ENCODE assay signal across 1 cellular context in the genomic region with DNA sequence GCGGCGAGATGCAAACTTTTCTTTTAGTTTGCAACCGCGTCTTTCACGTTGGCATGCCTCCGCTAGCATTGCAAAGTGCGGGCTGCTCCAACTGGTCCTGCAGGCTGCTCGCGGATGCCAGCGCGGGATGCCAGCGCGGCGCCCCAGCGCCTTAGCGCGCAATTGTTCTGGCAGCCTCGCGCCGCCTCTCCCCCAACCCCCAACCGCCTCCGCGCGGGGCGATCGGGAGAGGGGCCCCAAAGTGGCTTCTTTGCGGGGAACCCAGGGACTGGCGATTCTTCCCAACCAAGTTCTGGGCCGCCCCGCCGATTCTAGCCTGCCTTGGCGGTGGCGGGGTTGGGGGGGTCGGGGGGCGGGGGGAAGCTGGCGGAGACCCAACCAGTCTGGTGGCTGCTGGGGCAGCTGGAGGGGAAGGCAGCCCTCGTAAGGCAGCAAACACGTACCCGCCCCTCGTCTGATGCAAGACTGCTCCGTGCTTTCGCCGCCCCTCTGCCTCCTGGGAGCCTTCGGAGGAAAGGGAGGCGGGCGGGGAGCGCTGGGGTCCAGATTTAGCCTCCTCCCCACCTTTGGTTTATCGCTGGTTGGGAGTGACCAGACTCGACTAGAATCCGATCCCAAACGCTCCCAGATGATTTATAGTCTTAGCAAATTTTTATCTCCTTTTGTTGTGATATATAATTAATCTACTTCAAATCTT.
TF ChIP-seq lines count a peak whose summit lies in the region.

No MANE protein-coding gene starts in this region.

TF ChIP-seq in K562, 482 proteins besides CTCF, POLR2A, EP300 and RAD21 (continued from another document and continues in another):
- TF ChIP-seq HNRNPL (IDR thresholded peaks at IDR 0.05; ENCODE audit: low read depth, low read length), result no peak
- TF ChIP-seq JUND (IDR thresholded peaks at IDR 0.05; ENCODE audit: borderline replicate concordance, low read depth, low read length), result peak; percentile 80
- TF ChIP-seq JUND (tag; IDR thresholded peaks at IDR 0.05; ENCODE audit: borderline replicate concordance, low read depth, low read length), result peak; percentile 25; the same call in 1 of the 3 replicates
- TF ChIP-seq, protein P1, sequence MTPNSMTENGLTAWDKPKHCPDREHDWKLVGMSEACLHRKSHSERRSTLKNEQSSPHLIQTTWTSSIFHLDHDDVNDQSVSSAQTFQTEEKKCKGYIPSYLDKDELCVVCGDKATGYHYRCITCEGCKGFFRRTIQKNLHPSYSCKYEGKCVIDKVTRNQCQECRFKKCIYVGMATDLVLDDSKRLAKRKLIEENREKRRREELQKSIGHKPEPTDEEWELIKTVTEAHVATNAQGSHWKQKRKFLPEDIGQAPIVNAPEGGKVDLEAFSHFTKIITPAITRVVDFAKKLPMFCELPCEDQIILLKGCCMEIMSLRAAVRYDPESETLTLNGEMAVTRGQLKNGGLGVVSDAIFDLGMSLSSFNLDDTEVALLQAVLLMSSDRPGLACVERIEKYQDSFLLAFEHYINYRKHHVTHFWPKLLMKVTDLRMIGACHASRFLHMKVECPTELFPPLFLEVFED (CRISPR knock-in tag; conservative IDR thresholded peaks at IDR 0.05), result no peak
- no peak for TF ChIP-seq SIN3B (IDR thresholded peaks at IDR 0.05; ENCODE audit: low read depth)
- TF ChIP-seq, protein P2, sequence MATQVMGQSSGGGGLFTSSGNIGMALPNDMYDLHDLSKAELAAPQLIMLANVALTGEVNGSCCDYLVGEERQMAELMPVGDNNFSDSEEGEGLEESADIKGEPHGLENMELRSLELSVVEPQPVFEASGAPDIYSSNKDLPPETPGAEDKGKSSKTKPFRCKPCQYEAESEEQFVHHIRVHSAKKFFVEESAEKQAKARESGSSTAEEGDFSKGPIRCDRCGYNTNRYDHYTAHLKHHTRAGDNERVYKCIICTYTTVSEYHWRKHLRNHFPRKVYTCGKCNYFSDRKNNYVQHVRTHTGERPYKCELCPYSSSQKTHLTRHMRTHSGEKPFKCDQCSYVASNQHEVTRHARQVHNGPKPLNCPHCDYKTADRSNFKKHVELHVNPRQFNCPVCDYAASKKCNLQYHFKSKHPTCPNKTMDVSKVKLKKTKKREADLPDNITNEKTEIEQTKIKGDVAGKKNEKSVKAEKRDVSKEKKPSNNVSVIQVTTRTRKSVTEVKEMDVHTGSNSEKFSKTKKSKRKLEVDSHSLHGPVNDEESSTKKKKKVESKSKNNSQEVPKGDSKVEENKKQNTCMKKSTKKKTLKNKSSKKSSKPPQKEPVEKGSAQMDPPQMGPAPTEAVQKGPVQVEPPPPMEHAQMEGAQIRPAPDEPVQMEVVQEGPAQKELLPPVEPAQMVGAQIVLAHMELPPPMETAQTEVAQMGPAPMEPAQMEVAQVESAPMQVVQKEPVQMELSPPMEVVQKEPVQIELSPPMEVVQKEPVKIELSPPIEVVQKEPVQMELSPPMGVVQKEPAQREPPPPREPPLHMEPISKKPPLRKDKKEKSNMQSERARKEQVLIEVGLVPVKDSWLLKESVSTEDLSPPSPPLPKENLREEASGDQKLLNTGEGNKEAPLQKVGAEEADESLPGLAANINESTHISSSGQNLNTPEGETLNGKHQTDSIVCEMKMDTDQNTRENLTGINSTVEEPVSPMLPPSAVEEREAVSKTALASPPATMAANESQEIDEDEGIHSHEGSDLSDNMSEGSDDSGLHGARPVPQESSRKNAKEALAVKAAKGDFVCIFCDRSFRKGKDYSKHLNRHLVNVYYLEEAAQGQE (CRISPR knock-in tag; IDR thresholded peaks at IDR 0.05; ENCODE audit: low read depth), result no peak
- no peak for TF ChIP-seq ZNF717 (CRISPR knock-in tag; IDR thresholded peaks at IDR 0.05)
- TF ChIP-seq ZSCAN32 (CRISPR knock-in tag; IDR thresholded peaks at IDR 0.05), result peak; percentile 51; the same call in 1 of the 2 replicates
- TF ChIP-seq ZNF436 (CRISPR knock-in tag; IDR thresholded peaks at IDR 0.05), result no peak
- no peak for TF ChIP-seq ADNP (tag; IDR thresholded peaks at IDR 0.05)
- no peak for TF ChIP-seq SP2 (IDR thresholded peaks at IDR 0.05; ENCODE audit: extremely low read depth, low read depth, low read length, poor library complexity, severe bottlenecking)
- TF ChIP-seq ZNF277 (CRISPR knock-in tag; IDR thresholded peaks at IDR 0.05; ENCODE audit: borderline replicate concordance), result no peak
- no peak for TF ChIP-seq ZNF253 (CRISPR knock-in tag; conservative IDR thresholded peaks at IDR 0.05)
- no peak for TF ChIP-seq NFRKB (IDR thresholded peaks at IDR 0.05; ENCODE audit: low read depth)
- TF ChIP-seq PKNOX1 (IDR thresholded peaks at IDR 0.05), result peak; percentile 84
- no peak for TF ChIP-seq ATF2 (CRISPR knock-in tag; IDR thresholded peaks at IDR 0.05)
- peak; percentile 90 for TF ChIP-seq POLR2G (IDR thresholded peaks at IDR 0.05; ENCODE audit: low read depth, low read length)
- TF ChIP-seq ZKSCAN8 (CRISPR knock-in tag; IDR thresholded peaks at IDR 0.05), result no peak
- TF ChIP-seq KAT2B (IDR thresholded peaks at IDR 0.05; ENCODE audit: low read depth, low read length), result no peak
- no peak for TF ChIP-seq ZNF140 (CRISPR knock-in tag; IDR thresholded peaks at IDR 0.05)
- no peak for TF ChIP-seq GATA2 (CRISPR knock-in tag; IDR thresholded peaks at IDR 0.05)
- no peak for TF ChIP-seq FOXK2 (conservative IDR thresholded peaks at IDR 0.05 in 1 of 2, IDR thresholded peaks at IDR 0.05 in 1 of 2; ENCODE audit: low read depth in 2 of 2)
- TF ChIP-seq HNRNPK (IDR thresholded peaks at IDR 0.05; ENCODE audit: low read depth, low read length, poor library complexity, severe bottlenecking), result no peak
- TF ChIP-seq, protein P3, sequence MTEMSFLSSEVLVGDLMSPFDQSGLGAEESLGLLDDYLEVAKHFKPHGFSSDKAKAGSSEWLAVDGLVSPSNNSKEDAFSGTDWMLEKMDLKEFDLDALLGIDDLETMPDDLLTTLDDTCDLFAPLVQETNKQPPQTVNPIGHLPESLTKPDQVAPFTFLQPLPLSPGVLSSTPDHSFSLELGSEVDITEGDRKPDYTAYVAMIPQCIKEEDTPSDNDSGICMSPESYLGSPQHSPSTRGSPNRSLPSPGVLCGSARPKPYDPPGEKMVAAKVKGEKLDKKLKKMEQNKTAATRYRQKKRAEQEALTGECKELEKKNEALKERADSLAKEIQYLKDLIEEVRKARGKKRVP (CRISPR knock-in tag; IDR thresholded peaks at IDR 0.05), result peak; percentile 97
- no peak for TF ChIP-seq E2F3 (CRISPR knock-in tag; IDR thresholded peaks at IDR 0.05)
- TF ChIP-seq MTF1 (CRISPR knock-in tag; IDR thresholded peaks at IDR 0.05; ENCODE audit: borderline replicate concordance), result no peak
- TF ChIP-seq MYNN (IDR thresholded peaks at IDR 0.05), result no peak
- TF ChIP-seq MYNN (CRISPR knock-in tag; IDR thresholded peaks at IDR 0.05), result no peak
- no peak for TF ChIP-seq SNIP1 (IDR thresholded peaks at IDR 0.05; ENCODE audit: low read depth)
- TF ChIP-seq ZNF134 (CRISPR knock-in tag; conservative IDR thresholded peaks at IDR 0.05), result no peak
- TF ChIP-seq CXXC5 (CRISPR knock-in tag; IDR thresholded peaks at IDR 0.05), result peak; percentile 61; the same call in 1 of the 2 replicates
- no peak for TF ChIP-seq GTF3C2 (IDR thresholded peaks at IDR 0.05; ENCODE audit: borderline replicate concordance, extremely low read depth, insufficient read length)
- TF ChIP-seq ILK (tag; IDR thresholded peaks at IDR 0.05; ENCODE audit: borderline replicate concordance, low read depth), result no peak
- no peak for TF ChIP-seq NFXL1 (CRISPR knock-in tag; IDR thresholded peaks at IDR 0.05)
- no peak for TF ChIP-seq ARNT (IDR thresholded peaks at IDR 0.05)
- TF ChIP-seq ID3 (CRISPR knock-in tag; IDR thresholded peaks at IDR 0.05), result no peak
- TF ChIP-seq ID3 (tag; IDR thresholded peaks at IDR 0.05), result no peak
- no peak for TF ChIP-seq HEY1 (CRISPR knock-in tag; IDR thresholded peaks at IDR 0.05; ENCODE audit: borderline replicate concordance)
- TF ChIP-seq ATF1 (CRISPR knock-in tag; IDR thresholded peaks at IDR 0.05), result no peak
- no peak for TF ChIP-seq ATF1 (tag; IDR thresholded peaks at IDR 0.05)
- TF ChIP-seq ZNF583 (CRISPR knock-in tag; IDR thresholded peaks at IDR 0.05), result no peak
- TF ChIP-seq ZSCAN29 (IDR thresholded peaks at IDR 0.05), result no peak
- peak; percentile 39; the same call in 1 of the 2 replicates for TF ChIP-seq NFIC (IDR thresholded peaks at IDR 0.05)
- no peak; the same call in 1 of the 2 replicates for TF ChIP-seq ZNF263 (CRISPR knock-in tag; IDR thresholded peaks at IDR 0.05; ENCODE audit: borderline replicate concordance)
- TF ChIP-seq MTA2 (IDR thresholded peaks at IDR 0.05; ENCODE audit: low read depth), result no peak
- no peak; the same call in 1 of the 2 replicates for TF ChIP-seq ZBTB33 (CRISPR knock-in tag; IDR thresholded peaks at IDR 0.05)
- no peak for TF ChIP-seq NFE2L1 (tag; IDR thresholded peaks at IDR 0.05; ENCODE audit: borderline replicate concordance, low read depth)
- TF ChIP-seq MITF (IDR thresholded peaks at IDR 0.05), result no peak
- no peak for TF ChIP-seq NFYB (IDR thresholded peaks at IDR 0.05; ENCODE audit: extremely low read depth, insufficient read length)
- TF ChIP-seq LEF1 (IDR thresholded peaks at IDR 0.05), result no peak
- TF ChIP-seq ZNF184 (CRISPR knock-in tag; IDR thresholded peaks at IDR 0.05), result no peak
- TF ChIP-seq CAMTA2 (CRISPR knock-in tag; conservative IDR thresholded peaks at IDR 0.05), result no peak
